Comparison of ENCODE assay signal across 14 cellular contexts in genomic region chr1:24374891-24375786, GRCh38. TPM values are rescaled to one million over a fixed set of nuclear protein-coding genes. Genes with fewer than 3 reads are reported as not detected.
DNase-seq lines count a peak whose midpoint lies in the region; ATAC-seq and TF ChIP-seq lines count a peak whose summit lies in the region.
"Had no signal": no experiment of that assay in that cellular context is flagged by ENCODE, and none has a peak within 500 bp of the region (broad histone marks: within the 10 kb centered on the region; RNA-seq: fewer than 3 reads in every experiment).

No MANE protein-coding gene starts in this region.

- CTCF ChIA-PET in naive thymus-derived CD4-positive, alpha-beta T cell (lab: Charles Lee): no interaction called here

- H3K27ac Mint-ChIP-seq in chondrocyte (ENCODE audit: unreplicated experiment): peak overlapping the region; percentile 72
- H3K27ac Mint-ChIP-seq in progenitor cell of endocrine pancreas: peak overlapping the region; percentile 94
- no peak overlapping the region for H3K27ac Mint-ChIP-seq in naive thymus-derived CD4-positive, alpha-beta T cell
- H3K27ac Mint-ChIP-seq: activated T-helper 2 cell treated with anti-CD3 and anti-CD28 coated beads, Interferon-gamma antibody, Interleukin-2, Interleukin-4, amounts not matched to agents 10 μg/mL and 5 μg/mL and 100 μg/mL, durations not matched to agents 14 hours and 24 hours and 36 hours had no signal

- H3K4me3 ChIP-seq in spleen: no peak overlapping the region
- H3K4me3 ChIP-seq in naive thymus-derived CD4-positive, alpha-beta T cell (ENCODE audit: low read length): no peak overlapping the region
- H3K4me3 ChIP-seq: right lobe of liver had no signal

- H3K4me3 Mint-ChIP-seq in chondrocyte (ENCODE audit: unreplicated experiment) (no peak overlapping the region), progenitor cell of endocrine pancreas (ENCODE audit: low read depth) (peak overlapping the region; percentile 28)
- H3K4me3 Mint-ChIP-seq in naive thymus-derived CD4-positive, alpha-beta T cell: no peak overlapping the region

- peaks cover 0 to 24% (median 0%) of the 10 kb centered on the region in 6 donors for H3K36me3 ChIP-seq in spleen
- peaks cover 0 to 14% (median 0%) of the 10 kb centered on the region in 3 experiments for H3K36me3 ChIP-seq in naive thymus-derived CD4-positive, alpha-beta T cell (ENCODE audit: control insufficient read depth in 2 of 3, insufficient read depth in 3 of 3, low read length in 3 of 3)
- H3K36me3 ChIP-seq: right lobe of liver had no signal

- no peaks in the 10 kb centered on the region for H3K27me3 Mint-ChIP-seq in chondrocyte (ENCODE audit: low read depth)
- no peaks in the 10 kb centered on the region for H3K27me3 Mint-ChIP-seq in progenitor cell of endocrine pancreas
- H3K27me3 Mint-ChIP-seq in naive thymus-derived CD4-positive, alpha-beta T cell: no peaks in the 10 kb centered on the region

- intact Hi-C loops in spleen (cut with DNase I; ENCODE audit: low total_unique reads): no loop called here
- intact Hi-C loops in naive thymus-derived CD4-positive, alpha-beta T cell (cut with micrococcal nuclease): no loop called here

- 90 to 95% (median 94%) methylated on average over 13 of the region's 13 CpGs for WGBS in spleen, 5 donors

- H3K4me1 Mint-ChIP-seq in chondrocyte (ENCODE audit: low read depth) (peaks cover 11% of the 10 kb centered on the region), progenitor cell of endocrine pancreas (ENCODE audit: low read depth) (peaks cover 46% of the 10 kb centered on the region)
- H3K4me1 Mint-ChIP-seq in naive thymus-derived CD4-positive, alpha-beta T cell: no peaks in the 10 kb centered on the region

- TF ChIP-seq CTCF in chondrocyte (IDR thresholded peaks at IDR 0.05) (no peak), progenitor cell of endocrine pancreas (IDR thresholded peaks at IDR 0.05; ENCODE audit: unreplicated experiment) (no peak), spleen (IDR thresholded peaks at IDR 0.05 in 8 of 11, conservative IDR thresholded peaks at IDR 0.05 in 3 of 11) (no peak)

- no peaks in the 10 kb centered on the region for H3K27me3 ChIP-seq in spleen (replicated peaks in 1 of 7)
- H3K27me3 ChIP-seq in naive thymus-derived CD4-positive, alpha-beta T cell (ENCODE audit: control insufficient read depth in 2 of 2, insufficient read depth in 2 of 2, low read length in 2 of 2): no peaks in the 10 kb centered on the region
- H3K27me3 ChIP-seq: right lobe of liver had no signal

- no peak for TF ChIP-seq POLR2A in spleen (IDR thresholded peaks at IDR 0.05)

- H3K9me3 Mint-ChIP-seq in chondrocyte (ENCODE audit: low read depth) (no peaks in the 10 kb centered on the region), progenitor cell of endocrine pancreas (ENCODE audit: low read depth) (no peaks in the 10 kb centered on the region)
- no peaks in the 10 kb centered on the region for H3K9me3 Mint-ChIP-seq in naive thymus-derived CD4-positive, alpha-beta T cell
- H3K9me3 Mint-ChIP-seq: activated T-helper 2 cell treated with anti-CD3 and anti-CD28 coated beads, Interferon-gamma antibody, Interleukin-2, Interleukin-4, amounts not matched to agents 10 μg/mL and 5 μg/mL and 100 μg/mL, durations not matched to agents 14 hours and 24 hours and 36 hours had no signal

- no peak overlapping the region for H3K27ac ChIP-seq in spleen
- H3K27ac ChIP-seq in naive thymus-derived CD4-positive, alpha-beta T cell (ENCODE audit: low read depth, low read length): no peak overlapping the region
- H3K27ac ChIP-seq: right lobe of liver had no signal

- no peaks in the 10 kb centered on the region for H3K9me3 ChIP-seq in spleen
- H3K9me3 ChIP-seq in naive thymus-derived CD4-positive, alpha-beta T cell (ENCODE audit: control insufficient read depth in 2 of 3, low read length in 3 of 3): no peaks in the 10 kb centered on the region
- H3K9me3 ChIP-seq: right lobe of liver had no signal

- DNase-seq in HPDE6-E6E7 (ENCODE audit: extremely low spot score) (peak; percentile 65), NCI-H2171 (lab: John Stamatoyannopoulos, UW) (peak; percentile 65), chondrocyte (ENCODE audit: low spot score) (no peak), progenitor cell of endocrine pancreas (ENCODE audit: low spot score, unreplicated experiment) (no peak), spleen (no peak)
- DNase-seq in stimulated activated CD4-positive, alpha-beta T cell treated with anti-CD3 and anti-CD28 coated beads, Interleukin-1b, Interleukin-23, amount 100 ng/mL, for 48 hours: no peak
- DNase-seq in naive thymus-derived CD4-positive, alpha-beta T cell: no peak
- no peak for DNase-seq in stimulated activated CD4-positive, alpha-beta T cell treated with anti-CD3 and anti-CD28 coated beads, Interleukin-2, amount 100 ng/mL, for 48 hours
- DNase-seq: NCI-H187, SHP77 treated with DMSO at 0.1 percent for 48 hours had no signal

- ATAC-seq in naive thymus-derived CD4-positive, alpha-beta T cell: no peak
- ATAC-seq: activated CD4-positive, CD25-positive, alpha-beta regulatory T cell treated with anti-CD3 and anti-CD28 coated beads, Interleukin-2, amount 50 U/mL, for 24 hours; right lobe of liver had no signal

- H3K36me3 Mint-ChIP-seq in chondrocyte (ENCODE audit: low read depth) (peaks cover 5% of the 10 kb centered on the region), progenitor cell of endocrine pancreas (ENCODE audit: insufficient read depth) (peaks cover 8% of the 10 kb centered on the region)
- H3K36me3 Mint-ChIP-seq in naive thymus-derived CD4-positive, alpha-beta T cell: peaks cover 0 to 44% (median 12%) of the 10 kb centered on the region in 5 donors

- POLR2A ChIA-PET in naive thymus-derived CD4-positive, alpha-beta T cell (lab: Charles Lee): no interaction called here

- peaks cover 0 to 8% (median 0%) of the 10 kb centered on the region in 6 donors for H3K4me1 ChIP-seq in spleen
- H3K4me1 ChIP-seq in naive thymus-derived CD4-positive, alpha-beta T cell (ENCODE audit: control insufficient read depth in 2 of 2, insufficient read depth in 2 of 2, low read length in 2 of 2): no peaks in the 10 kb centered on the region

RNA-seq across cellular contexts. Expression of gene STPG1, which starts 38.4 kb away (rescaled TPM):
- total RNA-seq in chondrocyte: 5.0 to 6.8 TPM (median 5.8 TPM) in 3 replicates
- total RNA-seq in progenitor cell of endocrine pancreas: 16.7 and 19.2 TPM in 2 replicates
- total RNA-seq in spleen: 1 to 10 TPM; 1.5 to 5.8 (median 5.1) TPM
- polyA plus RNA-seq in spleen: 1 to 10 TPM; 1.8 to 3.0 (median 2.3) TPM
- 1 to 10 TPM; 3.1 to 6.4 (median 5.3) TPM for total RNA-seq in naive thymus-derived CD4-positive, alpha-beta T cell
- polyA plus RNA-seq in naive thymus-derived CD4-positive, alpha-beta T cell: 10 to 100 TPM in 1 of 2 donors, 1 to 10 TPM in 1; 5.3 to 10.1 TPM

RNA-seq across cellular contexts. Expression of gene NIPAL3, which starts 40.5 kb away (rescaled TPM):
- total RNA-seq in chondrocyte: 27.1 to 35.3 TPM (median 29.3 TPM) in 3 replicates
- total RNA-seq in progenitor cell of endocrine pancreas: 13.1 and 13.5 TPM in 2 replicates
- 10 to 100 TPM; 19.6 to 49.2 (median 25.4) TPM for total RNA-seq in spleen
- 1 to 10 TPM; 5.3 to 6.4 (median 5.7) TPM for polyA plus RNA-seq in spleen
- total RNA-seq in naive thymus-derived CD4-positive, alpha-beta T cell: 10 to 100 TPM; 35.5 to 65.0 (median 54.5) TPM
- polyA plus RNA-seq in naive thymus-derived CD4-positive, alpha-beta T cell: 100 to 1,000 TPM in 1 of 2 donors, 10 to 100 TPM in 1; 84.1 to 127 TPM

RNA-seq across cellular contexts. Expression of gene GRHL3, which starts 56.0 kb away (rescaled TPM):
- 0.07 TPM in 1 of 3 replicates, not detected in the others for total RNA-seq in chondrocyte
- 4.9 and 5.7 TPM in 2 replicates for total RNA-seq in progenitor cell of endocrine pancreas
- total RNA-seq in spleen: not detected
- under 1 TPM in 2 of 3 donors, not detected in 1; 0.04 to 0.06 TPM for polyA plus RNA-seq in spleen
- total RNA-seq in naive thymus-derived CD4-positive, alpha-beta T cell: not detected
- polyA plus RNA-seq in naive thymus-derived CD4-positive, alpha-beta T cell: not detected
- total RNA-seq: activated T-helper 2 cell treated with anti-CD3 and anti-CD28 coated beads, Interferon-gamma antibody, Interleukin-2, Interleukin-4, amounts not matched to agents 10 μg/mL and 5 μg/mL and 100 μg/mL, durations not matched to agents 14 hours and 24 hours and 36 hours; glomerular endothelial cell had no signal

Comparison
In these comparisons a context has a peak if more than half of its experiments do, and no peak if none do; other contexts are left out.
1. DNase-seq: peak in HPDE6-E6E7 (single experiment) and NCI-H2171 (single experiment); none in chondrocyte (single experiment), progenitor cell of endocrine pancreas (single experiment), stimulated activated CD4-positive, alpha-beta T cell treated with anti-CD3 and anti-CD28 coated beads, Interleukin-1b, Interleukin-23, amount 100 ng/mL, for 48 hours (single experiment), spleen (single experiment), naive thymus-derived CD4-positive, alpha-beta T cell (0 of 9) and stimulated activated CD4-positive, alpha-beta T cell treated with anti-CD3 and anti-CD28 coated beads, Interleukin-2, amount 100 ng/mL, for 48 hours (0 of 2).
2. H3K27ac Mint-ChIP-seq: peak in chondrocyte (single experiment) and progenitor cell of endocrine pancreas (single experiment); none in naive thymus-derived CD4-positive, alpha-beta T cell (0 of 9).